23 cellular contexts compared by ENCODE assay signal in the genomic region with DNA sequence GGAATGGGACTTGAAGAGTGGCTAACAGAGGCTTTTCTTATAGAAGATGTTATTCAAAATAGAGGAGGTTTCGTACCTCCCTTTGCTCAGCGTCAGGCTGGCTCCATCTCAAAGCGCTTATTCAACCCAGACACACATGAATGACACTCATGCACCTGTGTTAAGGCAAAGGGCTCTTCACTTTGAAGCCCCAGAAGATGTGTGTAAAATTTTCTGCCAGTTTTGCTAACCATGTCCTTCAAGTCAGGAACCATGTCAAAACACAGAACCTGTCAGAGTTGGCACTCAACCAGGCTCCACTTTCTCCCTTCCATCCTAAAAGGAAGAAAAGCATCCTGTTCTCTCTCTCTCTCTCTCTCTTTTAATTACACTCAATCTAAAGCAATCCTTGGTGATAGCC.
"Had no signal": no experiment of that assay in that cellular context is flagged by ENCODE, and none has a peak within 500 bp of the region (broad histone marks: within the 10 kb centered on the region; RNA-seq: fewer than 3 reads in every experiment).

No MANE protein-coding gene starts in this region.

- H3K27ac ChIP-seq: body of pancreas, foreskin keratinocyte, lower lobe of right lung, right lobe of liver, skin epidermis, stomach, suprapubic skin, transverse colon, uterus had no signal

- H3K9me3 Mint-ChIP-seq: activated naive CD4-positive, alpha-beta T cell treated with anti-CD3 and anti-CD28 coated beads, Interleukin-2, amount 50 U/mL, for 24 hours; neural crest cell; stimulated activated memory B cell treated with anti-CD40 and anti-IgM and Interleukin-4, amounts not matched to agents 10 μg/mL and 1 μg/mL and 100 μg/mL, for 72 hours had no signal

- H3K4me3 Mint-ChIP-seq: activated CD8-positive, alpha-beta T cell treated with anti-CD3 and anti-CD28 coated beads, Interleukin-2, amount 10 ng/mL, durations not matched to agents 7 days and 5 days; activated naive CD4-positive, alpha-beta T cell treated with anti-CD3 and anti-CD28 coated beads, Interleukin-2, amount 50 U/mL, for 24 hours; naive B cell; neural crest cell; stimulated activated memory B cell treated with anti-CD40 and anti-IgM and Interleukin-4, amounts not matched to agents 10 μg/mL and 1 μg/mL and 100 μg/mL, for 72 hours had no signal

- H3K27ac Mint-ChIP-seq: activated CD8-positive, alpha-beta T cell treated with anti-CD3 and anti-CD28 coated beads, Interleukin-2, amount 10 ng/mL, durations not matched to agents 7 days and 5 days; activated naive CD4-positive, alpha-beta T cell treated with anti-CD3 and anti-CD28 coated beads, Interleukin-2, amount 50 U/mL, for 24 hours; naive B cell; stimulated activated memory B cell treated with anti-CD40 and anti-IgM and Interleukin-4, amounts not matched to agents 10 μg/mL and 1 μg/mL and 100 μg/mL, for 72 hours had no signal

- DNase-seq: activated CD4-positive, alpha-beta T cell treated with anti-CD3 and anti-CD28 coated beads for 1 hour; activated CD4-positive, alpha-beta T cell treated with anti-CD3 and anti-CD28 coated beads, Interleukin-2, amount 50 U/mL, for 1 hour; activated CD8-positive, alpha-beta T cell treated with anti-CD3 and anti-CD28 coated beads, Interleukin-2, amount 10 ng/mL, durations not matched to agents 7 days and 5 days; activated gamma-delta T cell treated with Interleukin-2 at 50 U/mL for 16 hours; activated T-cell treated with anti-CD3 and anti-CD28 coated beads, Interleukin-2, amount 50 U/mL, for 1 hour; body of pancreas; central memory CD4-positive, alpha-beta T cell; effector memory CD4-positive, alpha-beta T cell; foreskin keratinocyte; kidney; lower lobe of right lung; mesendoderm; naive B cell; posterior cingulate gyrus; right lobe of liver; stomach; transverse colon; uterus had no signal

- H3K4me3 ChIP-seq: body of pancreas, lower lobe of right lung, right lobe of liver, skin epidermis, stomach, suprapubic skin, transverse colon, uterus had no signal

- H3K27me3 ChIP-seq: body of pancreas, foreskin keratinocyte, right lobe of liver, stomach, transverse colon, uterus had no signal

- H3K4me1 Mint-ChIP-seq: activated naive CD4-positive, alpha-beta T cell treated with anti-CD3 and anti-CD28 coated beads, Interleukin-2, amount 50 U/mL, for 24 hours; naive B cell; stimulated activated memory B cell treated with anti-CD40 and anti-IgM and Interleukin-4, amounts not matched to agents 10 μg/mL and 1 μg/mL and 100 μg/mL, for 72 hours had no signal

- H3K36me3 ChIP-seq: lower lobe of right lung, right lobe of liver, stomach, suprapubic skin, transverse colon, uterus had no signal

- H3K4me1 ChIP-seq: body of pancreas, foreskin keratinocyte, lower lobe of right lung, right lobe of liver, suprapubic skin, transverse colon, uterus had no signal

- H3K9me3 ChIP-seq: body of pancreas, lower lobe of right lung, right lobe of liver, stomach, suprapubic skin, transverse colon, uterus had no signal

- H3K36me3 Mint-ChIP-seq: activated naive CD4-positive, alpha-beta T cell treated with anti-CD3 and anti-CD28 coated beads, Interleukin-2, amount 50 U/mL, for 24 hours; naive B cell; stimulated activated memory B cell treated with anti-CD40 and anti-IgM and Interleukin-4, amounts not matched to agents 10 μg/mL and 1 μg/mL and 100 μg/mL, for 72 hours had no signal
